34 cellular contexts compared by ENCODE assay signal in genomic region chr18:22024924-22025323, GRCh38.
"Had no signal": no experiment of that assay in that cellular context is flagged by ENCODE, and none has a peak within 500 bp of the region (broad histone marks: within the 10 kb centered on the region; RNA-seq: fewer than 3 reads in every experiment).

No MANE protein-coding gene starts in this region.

- DNase-seq: Karpas-422, Kasumi-1, MG63, MM.1S, MV-4-11, NCI-H1048, NCI-H1092, NCI-H1092 treated with DMSO at 0.1 percent for 48 hours, NCI-H1105, NCI-H1105 treated with DMSO at 0.1 percent for 48 hours, NCI-H1417, NCI-H1417 treated with DMSO at 0.1 percent for 48 hours, NCI-H1436, NCI-H1436 treated with DMSO at 0.1 percent for 48 hours, NCI-H146, NCI-H1694, NCI-H1694 treated with DMSO at 0.1 percent for 48 hours, NCI-H187, NCI-H187 treated with DMSO at 0.1 percent for 48 hours, NCI-H1930, NCI-H2029, NCI-H2029 treated with DMSO at 0.1 percent for 48 hours, NCI-H2081, NCI-H2081 treated with DMSO at 0.1 percent for 48 hours, NCI-H2107, NCI-H2171, NCI-H2171 treated with DMSO at 0.1 percent for 48 hours, NCI-H2227 treated with DMSO at 0.1 percent for 48 hours, NCI-H226, NCI-H345, NCI-H446, NCI-H446 treated with DMSO at 0.1 percent for 48 hours, NCI-H510A had no signal

- H3K27me3 ChIP-seq: MG63 had no signal

- H3K36me3 ChIP-seq: MG63 had no signal

- H3K9me3 ChIP-seq: MG63 had no signal

- H3K4me3 ChIP-seq: MG63 had no signal

- H3K4me2 ChIP-seq: KMS-11 had no signal

- H3K9ac ChIP-seq: KMS-11 had no signal

- H3K27ac ChIP-seq: KMS-11 had no signal
